ENCODE assay signal across 23 cellular contexts in genomic region chr4:48022192-48022799, GRCh38. TPM values are rescaled to one million over a fixed set of nuclear protein-coding genes. Genes with fewer than 3 reads are reported as not detected.
"Had no signal": no experiment of that assay in that cellular context is flagged by ENCODE, and none has a peak within 500 bp of the region (broad histone marks: within the 10 kb centered on the region; RNA-seq: fewer than 3 reads in every experiment).

No MANE protein-coding gene starts in this region.

- H3K36me3 ChIP-seq: gastrocnemius medialis, heart right ventricle, suprapubic skin, upper lobe of right lung had no signal

- H3K4me1 ChIP-seq: parathyroid adenoma, upper lobe of right lung had no signal

- H3K27ac ChIP-seq: gastrocnemius medialis, heart right ventricle, parathyroid adenoma, skin epidermis, suprapubic skin, upper lobe of right lung had no signal

- H2AFZ ChIP-seq: parathyroid adenoma had no signal

- H3K4me3 Mint-ChIP-seq: activated CD8-positive, alpha-beta memory T cell treated with anti-CD3 and anti-CD28 coated beads, Interleukin-2, amount 10 ng/mL, durations not matched to agents 7 days and 5 days; brain; naive thymus-derived CD4-positive, alpha-beta T cell; stimulated activated naive CD8-positive, alpha-beta T cell treated with anti-CD3 and anti-CD28 coated beads, Interleukin-15, Interleukin-2, amounts not matched to agents 100 ng/mL and 50 ng/mL, for 24 hours had no signal

- H3K27ac Mint-ChIP-seq: activated CD8-positive, alpha-beta memory T cell treated with anti-CD3 and anti-CD28 coated beads, Interleukin-2, amount 10 ng/mL, durations not matched to agents 7 days and 5 days; activated naive CD4-positive, alpha-beta T cell treated with anti-CD3 and anti-CD28 coated beads, Interleukin-2, amount 50 U/mL, for 72 hours; stimulated activated naive CD8-positive, alpha-beta T cell treated with anti-CD3 and anti-CD28 coated beads, Interleukin-15, Interleukin-2, amounts not matched to agents 100 ng/mL and 50 ng/mL, for 24 hours had no signal

- DNase-seq: activated CD4-positive, alpha-beta T cell treated with anti-CD3 and anti-CD28 coated beads, Interleukin-2, amount 50 U/mL, for 48 hours; activated CD4-positive, CD25-positive, alpha-beta regulatory T cell treated with anti-CD3 and anti-CD28 coated beads, Interleukin-2, amount 50 U/mL, for 72 hours; activated CD8-positive, alpha-beta memory T cell treated with anti-CD3 and anti-CD28 coated beads, Interleukin-2, amount 10 ng/mL, durations not matched to agents 7 days and 5 days; activated T-cell treated with anti-CD3 and anti-CD28 coated beads, Interleukin-2, amount 50 U/mL, for 1 hour; amygdala; central memory CD4-positive, alpha-beta T cell; cortex of kidney; effector CD8-positive, alpha-beta T cell; gastrocnemius medialis; heart right ventricle; naive thymus-derived CD4-positive, alpha-beta T cell; T-helper 1 cell; T1000; upper lobe of right lung had no signal

- H3K27me3 ChIP-seq: gastrocnemius medialis, suprapubic skin had no signal

- H3K9me3 Mint-ChIP-seq: activated naive CD4-positive, alpha-beta T cell treated with anti-CD3 and anti-CD28 coated beads, Interleukin-2, amount 50 U/mL, for 72 hours; stimulated activated naive CD8-positive, alpha-beta T cell treated with anti-CD3 and anti-CD28 coated beads, Interleukin-15, Interleukin-2, amounts not matched to agents 100 ng/mL and 50 ng/mL, for 24 hours had no signal

- H3K9ac ChIP-seq: parathyroid adenoma had no signal

- H3K9me3 ChIP-seq: gastrocnemius medialis, heart right ventricle, suprapubic skin, upper lobe of right lung had no signal

- ATAC-seq: activated CD8-positive, alpha-beta memory T cell treated with anti-CD3 and anti-CD28 coated beads, Interleukin-2, amount 10 ng/mL, durations not matched to agents 7 days and 5 days; activated naive CD4-positive, alpha-beta T cell treated with anti-CD3 and anti-CD28 coated beads, Interleukin-2, amount 50 U/mL, for 72 hours; gastrocnemius medialis; heart right ventricle; left lobe of liver; naive thymus-derived CD4-positive, alpha-beta T cell; SK-N-SH treated with all-trans-retinoic acid at 6 μM for 48 hours; upper lobe of right lung had no signal

- H3K4me3 ChIP-seq: gastrocnemius medialis, heart right ventricle, skin epidermis, suprapubic skin, upper lobe of right lung had no signal

- H3K79me2 ChIP-seq: parathyroid adenoma had no signal

- H3K36me3 Mint-ChIP-seq: activated CD8-positive, alpha-beta memory T cell treated with anti-CD3 and anti-CD28 coated beads, Interleukin-2, amount 10 ng/mL, durations not matched to agents 7 days and 5 days; brain had no signal

RNA-seq across cellular contexts. Expression of gene CNGA1, which starts 5.8 kb away (rescaled TPM):
- total RNA-seq: activated CD8-positive, alpha-beta memory T cell treated with anti-CD3 and anti-CD28 coated beads, Interleukin-2, amount 10 ng/mL, durations not matched to agents 7 days and 5 days; lung microvascular endothelial cell; naive thymus-derived CD4-positive, alpha-beta T cell; upper lobe of right lung had no signal
